26 cellular contexts compared by ENCODE assay signal in the genomic region with DNA sequence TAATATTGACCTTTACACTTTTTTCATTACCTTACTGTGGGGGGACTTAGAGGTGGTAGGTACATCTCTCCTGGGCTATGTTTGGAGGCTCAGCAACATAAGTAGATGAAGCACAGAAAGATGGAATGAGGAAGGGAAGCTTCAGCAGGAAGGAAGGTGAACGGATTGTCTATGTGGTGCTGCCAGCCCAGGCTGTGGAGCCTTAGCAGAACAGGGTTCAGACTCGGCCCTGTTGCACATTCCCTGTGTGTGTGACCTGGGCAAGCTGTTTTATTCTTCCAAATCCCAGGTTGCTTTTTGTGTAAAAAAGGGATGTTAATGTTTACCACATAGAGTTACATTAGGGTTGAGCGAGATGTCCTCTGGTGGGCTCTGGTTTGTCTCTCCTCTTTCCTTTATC. TPM values are rescaled to one million over a fixed set of nuclear protein-coding genes. Genes with fewer than 3 reads are reported as not detected.
A peak's percentile ranks its signal among the peaks of the same experiment; 100 is the strongest.
DNase-seq lines count a peak whose midpoint lies in the region; ATAC-seq and TF ChIP-seq lines count a peak whose summit lies in the region.
"Had no signal": no experiment of that assay in that cellular context is flagged by ENCODE, and none has a peak within 500 bp of the region (broad histone marks: within the 10 kb centered on the region; RNA-seq: fewer than 3 reads in every experiment).

No MANE protein-coding gene starts in this region.

- ATAC-seq in heart left ventricle: no peak
- ATAC-seq in central memory CD8-positive, alpha-beta T cell (replicated peaks; ENCODE audit: extremely low read depth, poor library complexity, severe bottlenecking): no peak
- peak; percentile 19 for ATAC-seq in left lobe of liver
- ATAC-seq: A549, GM12878, GM23338, HCT116 had no signal

- in situ Hi-C loops in transverse colon (cut with MboI; ENCODE audit: low pct_ligation_motif_present in 1 of 4, low pct_unique_long_range_greater_than_20kb in 1 of 4, low sequenced_read_pairs in 3 of 4): no loop called here

- H3K4me1 Mint-ChIP-seq in central memory CD8-positive, alpha-beta T cell: peaks cover 5% of the 10 kb centered on the region
- peaks cover 19% of the 10 kb centered on the region for H3K4me1 Mint-ChIP-seq in chondrocyte (ENCODE audit: low read depth)

- H3K27me3 Mint-ChIP-seq in central memory CD8-positive, alpha-beta T cell: no peaks in the 10 kb centered on the region
- H3K27me3 Mint-ChIP-seq in chondrocyte (ENCODE audit: low read depth): no peaks in the 10 kb centered on the region
- H3K27me3 Mint-ChIP-seq: CD4-positive, alpha-beta T cell; CD8-positive, alpha-beta memory T cell had no signal

- H3K9me3 ChIP-seq in cardiac muscle cell (ENCODE audit: low read depth): no peaks in the 10 kb centered on the region
- no peaks in the 10 kb centered on the region for H3K9me3 ChIP-seq in heart left ventricle
- H3K9me3 ChIP-seq in testis: no peaks in the 10 kb centered on the region
- no peaks in the 10 kb centered on the region for H3K9me3 ChIP-seq in transverse colon
- H3K9me3 ChIP-seq: A549; BE2C; BLaER1 treated with 17β-estradiol and CSF1 and Interleukin-3, amounts not matched to agents 10 nM and 100 nM had no signal

- no peak for TF ChIP-seq EP300 in transverse colon (IDR thresholded peaks at IDR 0.05; ENCODE audit: low read depth)

- H3K27ac Mint-ChIP-seq in central memory CD8-positive, alpha-beta T cell (ENCODE audit: low read depth): peak overlapping the region; percentile 26
- H3K27ac Mint-ChIP-seq in chondrocyte (ENCODE audit: unreplicated experiment): no peak overlapping the region
- H3K27ac Mint-ChIP-seq: CD4-positive, alpha-beta T cell; GM23338; H9; HFFc6 had no signal

- H3K4me1 ChIP-seq in cardiac muscle cell (ENCODE audit: low read depth) (peaks cover 23% of the 10 kb centered on the region), heart left ventricle (peaks cover 0 to 40% (median 27%) of the 10 kb centered on the region in 12 donors), testis (peaks cover 40% of the 10 kb centered on the region), transverse colon (peaks cover 5 to 15% (median 9%) of the 10 kb centered on the region in 4 donors)
- H3K4me1 ChIP-seq: BE2C had no signal

- peak overlapping the region; percentile 38 for H3K27ac ChIP-seq in cardiac muscle cell
- no peak overlapping the region for H3K27ac ChIP-seq in heart left ventricle
- H3K27ac ChIP-seq in testis: peak overlapping the region; percentile 56 to 78
- no peak overlapping the region for H3K27ac ChIP-seq in transverse colon
- H3K27ac ChIP-seq: A549; BLaER1 treated with 17β-estradiol and CSF1 and Interleukin-3, amounts not matched to agents 10 nM and 100 nM had no signal

- H3K4me3 ChIP-seq in cardiac muscle cell (no peak overlapping the region), heart left ventricle (no peak overlapping the region), testis (no peak overlapping the region), transverse colon (no peak overlapping the region)
- H3K4me3 ChIP-seq: A549; BLaER1 treated with 17β-estradiol and CSF1 and Interleukin-3, amounts not matched to agents 10 nM and 100 nM; GM12878; GM23338 had no signal

- no peaks in the 10 kb centered on the region for H3K36me3 Mint-ChIP-seq in central memory CD8-positive, alpha-beta T cell (ENCODE audit: insufficient read depth)
- no peaks in the 10 kb centered on the region for H3K36me3 Mint-ChIP-seq in chondrocyte (ENCODE audit: low read depth)
- H3K36me3 Mint-ChIP-seq: CD8-positive, alpha-beta memory T cell had no signal

- TF ChIP-seq CTCF in cardiac muscle cell (IDR thresholded peaks at IDR 0.05; ENCODE audit: low read depth, low read length) (no peak), heart left ventricle (IDR thresholded peaks at IDR 0.05) (no peak), testis (IDR thresholded peaks at IDR 0.05) (no peak), transverse colon (IDR thresholded peaks at IDR 0.05) (no peak), chondrocyte (IDR thresholded peaks at IDR 0.05) (no peak)

- H3K27me3 ChIP-seq in cardiac muscle cell (no peaks in the 10 kb centered on the region), heart left ventricle (no peaks in the 10 kb centered on the region), testis (no peaks in the 10 kb centered on the region), transverse colon (no peaks in the 10 kb centered on the region)
- H3K27me3 ChIP-seq: BE2C; BLaER1 treated with 17β-estradiol and CSF1 and Interleukin-3, amounts not matched to agents 10 nM and 100 nM had no signal

- TF ChIP-seq POLR2A in heart left ventricle (IDR thresholded peaks at IDR 0.05): no peak
- no peak for TF ChIP-seq POLR2A in testis (IDR thresholded peaks at IDR 0.05)
- TF ChIP-seq POLR2A in transverse colon (IDR thresholded peaks at IDR 0.05): no peak

- no peak overlapping the region for H3K4me3 Mint-ChIP-seq in central memory CD8-positive, alpha-beta T cell
- no peak overlapping the region for H3K4me3 Mint-ChIP-seq in chondrocyte (ENCODE audit: unreplicated experiment)
- H3K4me3 Mint-ChIP-seq: CD14-positive monocyte; CD4-positive, alpha-beta T cell; CD8-positive, alpha-beta memory T cell; GM23338; H9; HFFc6 had no signal

- DNase-seq in cardiac muscle cell (ENCODE audit: low read depth in 1 of 2, low spot score in 1 of 2) (no peak), heart left ventricle (no peak), left lobe of liver (ENCODE audit: low spot score) (no peak), testis (no peak), transverse colon (no peak), amygdala (lab: John Stamatoyannopoulos, UW) (no peak), chondrocyte (ENCODE audit: low spot score) (no peak)
- DNase-seq in central memory CD8-positive, alpha-beta T cell (ENCODE audit: low spot score in 2 of 2): no peak
- DNase-seq: 8988T; ACHN; AML-193; BE2C; CD4-positive, alpha-beta T cell; CD8-positive, alpha-beta memory T cell; DMS 273 treated with DMSO at 0.1 percent for 48 hours; DMS79; EL; GDM1; H9; HFFc6 had no signal

- no peaks in the 10 kb centered on the region for H3K9me3 Mint-ChIP-seq in central memory CD8-positive, alpha-beta T cell
- H3K9me3 Mint-ChIP-seq in chondrocyte (ENCODE audit: low read depth): no peaks in the 10 kb centered on the region
- H3K9me3 Mint-ChIP-seq: CD14-positive monocyte; CD4-positive, alpha-beta T cell; CD8-positive, alpha-beta memory T cell; GM23338; H9; HFFc6 had no signal

- intact Hi-C loops in heart left ventricle (cut with DNase I) (loop anchor here in 1 of 10 donors (5.0 kb wide), 1 partner anchor 37 kb away; no protein-coding TSS in a partner anchor), testis (cut with DNase I; ENCODE audit: low total_unique reads) (no loop called here), transverse colon (cut with DNase I; ENCODE audit: low total_unique reads) (no loop called here)

- 62 to 82% (median 71%) methylated on average over 3 of the region's 3 CpGs for WGBS in heart left ventricle, 4 donors
- WGBS in testis, 2 donors: 27 to 38% methylated on average over 3 of the region's 3 CpGs
- WGBS in transverse colon (ENCODE audit: low coverage in 1 of 2), 2 donors: 76 to 83% methylated on average over 3 of the region's 3 CpGs

- H3K36me3 ChIP-seq in cardiac muscle cell (no peaks in the 10 kb centered on the region), heart left ventricle (no peaks in the 10 kb centered on the region), testis (ENCODE audit: low read depth, missing control alignments) (no peaks in the 10 kb centered on the region), transverse colon (no peaks in the 10 kb centered on the region)
- H3K36me3 ChIP-seq: BE2C had no signal

RNA-seq across cellular contexts. Expression of a gene that starts 41.2 kb away (rescaled TPM):
- total RNA-seq in cardiac muscle cell: 18.6 and 27.2 TPM in 2 replicates
- polyA plus RNA-seq in cardiac muscle cell: 11.3 and 21.5 TPM in 2 replicates
- 10 to 100 TPM; 23.8 to 49.5 (median 30.4) TPM for total RNA-seq in heart left ventricle
- 10 to 100 TPM; 11.0 to 17.7 TPM for polyA plus RNA-seq in heart left ventricle
- 13.4 TPM for total RNA-seq in left lobe of liver
- 10 to 100 TPM; 95.9 to 96.9 TPM for total RNA-seq in testis
- 44.2 TPM for polyA plus RNA-seq in testis (ENCODE audit: insufficient read depth, low read depth, low replicate concordance)
- total RNA-seq in transverse colon: 10 to 100 TPM; 37.5 to 44.0 (median 38.9) TPM
- 17.2 to 18.4 TPM (median 17.2 TPM) in 3 replicates for total RNA-seq in chondrocyte

RNA-seq across cellular contexts. Expression of a gene that starts 42.4 kb away (rescaled TPM):
- total RNA-seq in cardiac muscle cell (25.8 and 30.3 TPM in 2 replicates), heart left ventricle (10 to 100 TPM; 14.6 to 25.9 (median 19.9) TPM), left lobe of liver (11.1 TPM), testis (10 to 100 TPM; 65.9 to 69.7 TPM), transverse colon (10 to 100 TPM in 2 of 4 donors, 1 to 10 TPM in 2; 6.4 to 35.1 (median 19.9) TPM), chondrocyte (30.5 to 42.1 TPM (median 31.7 TPM) in 3 replicates)
- polyA plus RNA-seq in cardiac muscle cell (39.9 and 45.3 TPM in 2 replicates), heart left ventricle (10 to 100 TPM; 22.7 to 75.7 TPM), testis (ENCODE audit: insufficient read depth, low read depth, low replicate concordance) (52.2 TPM)

Comparison
In these comparisons a context has a peak if more than half of its experiments do, and no peak if none do; other contexts are left out.
1. H3K27ac ChIP-seq: peak in cardiac muscle cell (single experiment) and testis (2 of 2); none in heart left ventricle (0 of 12) and transverse colon (0 of 4).